ENCODE assay signal across 9 cellular contexts in the genomic region with DNA sequence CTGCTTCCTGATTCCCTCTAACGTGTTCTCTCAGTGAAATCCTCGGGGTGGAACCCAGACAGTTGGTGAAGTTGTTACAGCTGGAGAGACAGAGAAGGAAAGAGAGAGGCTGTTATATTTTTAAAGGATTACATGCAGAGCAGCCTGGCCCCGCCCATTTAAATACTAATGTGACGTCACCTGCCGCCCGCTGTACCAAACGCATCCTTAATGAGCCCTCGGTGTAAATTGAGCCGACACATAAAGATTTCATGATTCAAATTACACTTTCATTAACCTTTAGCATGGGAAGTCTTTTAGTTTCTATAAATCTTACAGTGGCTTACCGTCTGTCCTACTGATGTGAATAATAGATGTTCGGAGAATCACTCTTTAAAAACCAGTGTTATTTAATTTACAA.
A peak's percentile ranks its signal among the peaks of the same experiment; 100 is the strongest.
DNase-seq lines count a peak whose midpoint lies in the region; ATAC-seq, FAIRE-seq and TF ChIP-seq lines count a peak whose summit lies in the region.
"Had no signal": no experiment of that assay in that cellular context is flagged by ENCODE, and none has a peak within 500 bp of the region (broad histone marks: within the 10 kb centered on the region; RNA-seq: fewer than 3 reads in every experiment).

No MANE protein-coding gene starts in this region.

- H3K9ac ChIP-seq in Karpas-422 (ENCODE audit: low read length) (peak overlapping the region; percentile 55), OCI-LY3 (ENCODE audit: low read length) (peak overlapping the region; percentile 53)

- no peak for TF ChIP-seq CTCF in OCI-LY3 (IDR thresholded peaks at IDR 0.05; ENCODE audit: low read depth, low read length)

- H3K4me3 ChIP-seq in Karpas-422 (ENCODE audit: low read length), result peak overlapping the region; percentile 58
- H3K4me3 ChIP-seq in OCI-LY3 (ENCODE audit: low read length), result peak overlapping the region; percentile 69

- H3K27ac ChIP-seq in Karpas-422 (ENCODE audit: low read length), result peak overlapping the region; percentile 64
- peak overlapping the region; percentile 67 for H3K27ac ChIP-seq in OCI-LY3 (ENCODE audit: low read length)

- ATAC-seq in left colon, result peak; percentile 30
- no peak for ATAC-seq in GM21528 (IDR thresholded peaks at IDR 0.05; ENCODE audit: low FRiP score, unreplicated experiment)
- ATAC-seq in GM21381 (IDR thresholded peaks at IDR 0.05; ENCODE audit: unreplicated experiment), result no peak
- ATAC-seq: naive thymus-derived CD4-positive, alpha-beta T cell had no signal

- H3K9me3 ChIP-seq in Karpas-422 (ENCODE audit: low read length) (no peaks in the 10 kb centered on the region; the same call in 1 of the 2 replicates), OCI-LY3 (ENCODE audit: insufficient read depth, low read length) (0 out of 2 replicates have a peak, but pooled peaks cover 8% of the 10 kb centered on the region)

- H3K36me3 ChIP-seq in Karpas-422 (ENCODE audit: insufficient read depth, low read length) (peaks cover 2% of the 10 kb centered on the region; the same call in 1 of the 2 replicates), OCI-LY3 (replicated peaks; ENCODE audit: low read depth, low read length) (peaks cover 14% of the 10 kb centered on the region)

- H3K79me2 ChIP-seq in Karpas-422 (ENCODE audit: low read length) (no peaks in the 10 kb centered on the region), OCI-LY3 (ENCODE audit: low read length) (no peaks in the 10 kb centered on the region)

- H3K4me1 ChIP-seq in Karpas-422 (ENCODE audit: low read length), result peaks cover 38% of the 10 kb centered on the region
- peaks cover 29% of the 10 kb centered on the region for H3K4me1 ChIP-seq in OCI-LY3 (ENCODE audit: low read length)

- H3K27me3 ChIP-seq in Karpas-422 (ENCODE audit: low read length), result no peaks in the 10 kb centered on the region
- no peaks in the 10 kb centered on the region for H3K27me3 ChIP-seq in OCI-LY3 (ENCODE audit: low read depth, low read length)

- no peak for FAIRE-seq in HTR-8/SVneo (lab: Jason Lieb, UNC)

- intact Hi-C loops in left colon (cut with DNase I, micrococcal nuclease), result no loop called here

- H2AFZ ChIP-seq in Karpas-422 (ENCODE audit: low read length) (peak overlapping the region; percentile 71; the same call in 1 of the 2 replicates), OCI-LY3 (ENCODE audit: low read depth, low read length) (peak overlapping the region; percentile 39; the same call in 1 of the 2 replicates)

- H4K20me1 ChIP-seq in Karpas-422 (ENCODE audit: insufficient read depth, low read depth, low read length) (no peaks in the 10 kb centered on the region), OCI-LY3 (ENCODE audit: insufficient read depth, low read length) (no peaks in the 10 kb centered on the region)

- H3K9me2 ChIP-seq in Karpas-422 (replicated peaks; ENCODE audit: insufficient read depth, low read length), result no peaks in the 10 kb centered on the region

- peak; percentile 85 for DNase-seq in DMS 273 (lab: John Stamatoyannopoulos, UW; ENCODE audit: unreplicated experiment)
- peak; percentile 89 for DNase-seq in Karpas-422
- no peak for DNase-seq in left colon
- no peak for DNase-seq in HTR-8/SVneo (ENCODE audit: insufficient read length, low spot score)
- no peak for DNase-seq in cerebellum (ENCODE audit: low spot score)
- DNase-seq: naive thymus-derived CD4-positive, alpha-beta T cell had no signal

- H3K4me2 ChIP-seq in Karpas-422 (ENCODE audit: low read depth, low read length, poor library complexity, severe bottlenecking) (peak overlapping the region; percentile 86), OCI-LY3 (ENCODE audit: low read length) (peak overlapping the region; percentile 94)

Comparison
In these comparisons a context has a peak if more than half of its experiments do, and no peak if none do; other contexts are left out.
1. DNase-seq: peak in DMS 273 (single experiment) and Karpas-422 (single experiment); none in left colon (0 of 2), HTR-8/SVneo (single experiment) and cerebellum (single experiment).